ENCODE assay signal across 1 cellular context in the genomic region with DNA sequence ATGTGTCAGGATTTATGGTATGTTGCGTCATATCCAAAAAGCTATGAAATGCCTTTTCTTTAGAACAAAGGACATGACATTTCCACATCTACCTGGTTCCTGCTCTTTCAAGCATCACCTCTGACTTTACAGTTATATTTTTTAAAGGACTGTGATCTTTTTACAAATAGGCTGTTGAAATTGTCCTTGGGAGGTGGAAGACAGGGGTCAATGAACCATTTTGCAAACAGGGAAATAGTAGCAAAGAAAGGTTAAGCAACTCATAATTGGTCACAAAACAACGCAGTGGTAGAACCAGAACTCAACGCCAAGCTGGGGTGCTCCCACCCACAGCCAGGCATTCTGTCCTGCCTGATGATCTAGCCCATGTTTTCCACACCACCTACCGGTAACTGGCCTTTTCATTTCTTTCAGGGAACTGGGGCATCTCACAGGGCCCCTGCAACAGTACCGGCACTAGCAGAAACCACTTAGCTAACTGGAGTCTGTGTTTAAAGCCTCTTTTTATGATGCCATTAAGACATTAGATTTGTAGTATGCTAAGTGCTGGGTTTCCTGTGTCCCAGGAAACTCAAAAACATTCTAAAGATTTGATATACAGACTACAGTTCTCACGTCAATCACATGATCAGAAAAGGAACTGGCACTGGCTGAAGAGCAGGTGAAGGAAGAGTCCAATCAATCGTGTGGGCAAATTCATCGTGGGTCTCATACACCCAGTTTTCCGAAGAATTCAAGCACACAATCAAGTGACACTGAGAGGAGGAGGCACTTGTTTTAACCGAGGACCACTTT.
TF ChIP-seq lines count a peak whose summit lies in the region.

No MANE protein-coding gene starts in this region.

TF ChIP-seq in HepG2, 621 proteins besides CTCF, POLR2A, EP300 and RAD21 (continued from another document and continues in another):
- TF ChIP-seq, protein P1, sequence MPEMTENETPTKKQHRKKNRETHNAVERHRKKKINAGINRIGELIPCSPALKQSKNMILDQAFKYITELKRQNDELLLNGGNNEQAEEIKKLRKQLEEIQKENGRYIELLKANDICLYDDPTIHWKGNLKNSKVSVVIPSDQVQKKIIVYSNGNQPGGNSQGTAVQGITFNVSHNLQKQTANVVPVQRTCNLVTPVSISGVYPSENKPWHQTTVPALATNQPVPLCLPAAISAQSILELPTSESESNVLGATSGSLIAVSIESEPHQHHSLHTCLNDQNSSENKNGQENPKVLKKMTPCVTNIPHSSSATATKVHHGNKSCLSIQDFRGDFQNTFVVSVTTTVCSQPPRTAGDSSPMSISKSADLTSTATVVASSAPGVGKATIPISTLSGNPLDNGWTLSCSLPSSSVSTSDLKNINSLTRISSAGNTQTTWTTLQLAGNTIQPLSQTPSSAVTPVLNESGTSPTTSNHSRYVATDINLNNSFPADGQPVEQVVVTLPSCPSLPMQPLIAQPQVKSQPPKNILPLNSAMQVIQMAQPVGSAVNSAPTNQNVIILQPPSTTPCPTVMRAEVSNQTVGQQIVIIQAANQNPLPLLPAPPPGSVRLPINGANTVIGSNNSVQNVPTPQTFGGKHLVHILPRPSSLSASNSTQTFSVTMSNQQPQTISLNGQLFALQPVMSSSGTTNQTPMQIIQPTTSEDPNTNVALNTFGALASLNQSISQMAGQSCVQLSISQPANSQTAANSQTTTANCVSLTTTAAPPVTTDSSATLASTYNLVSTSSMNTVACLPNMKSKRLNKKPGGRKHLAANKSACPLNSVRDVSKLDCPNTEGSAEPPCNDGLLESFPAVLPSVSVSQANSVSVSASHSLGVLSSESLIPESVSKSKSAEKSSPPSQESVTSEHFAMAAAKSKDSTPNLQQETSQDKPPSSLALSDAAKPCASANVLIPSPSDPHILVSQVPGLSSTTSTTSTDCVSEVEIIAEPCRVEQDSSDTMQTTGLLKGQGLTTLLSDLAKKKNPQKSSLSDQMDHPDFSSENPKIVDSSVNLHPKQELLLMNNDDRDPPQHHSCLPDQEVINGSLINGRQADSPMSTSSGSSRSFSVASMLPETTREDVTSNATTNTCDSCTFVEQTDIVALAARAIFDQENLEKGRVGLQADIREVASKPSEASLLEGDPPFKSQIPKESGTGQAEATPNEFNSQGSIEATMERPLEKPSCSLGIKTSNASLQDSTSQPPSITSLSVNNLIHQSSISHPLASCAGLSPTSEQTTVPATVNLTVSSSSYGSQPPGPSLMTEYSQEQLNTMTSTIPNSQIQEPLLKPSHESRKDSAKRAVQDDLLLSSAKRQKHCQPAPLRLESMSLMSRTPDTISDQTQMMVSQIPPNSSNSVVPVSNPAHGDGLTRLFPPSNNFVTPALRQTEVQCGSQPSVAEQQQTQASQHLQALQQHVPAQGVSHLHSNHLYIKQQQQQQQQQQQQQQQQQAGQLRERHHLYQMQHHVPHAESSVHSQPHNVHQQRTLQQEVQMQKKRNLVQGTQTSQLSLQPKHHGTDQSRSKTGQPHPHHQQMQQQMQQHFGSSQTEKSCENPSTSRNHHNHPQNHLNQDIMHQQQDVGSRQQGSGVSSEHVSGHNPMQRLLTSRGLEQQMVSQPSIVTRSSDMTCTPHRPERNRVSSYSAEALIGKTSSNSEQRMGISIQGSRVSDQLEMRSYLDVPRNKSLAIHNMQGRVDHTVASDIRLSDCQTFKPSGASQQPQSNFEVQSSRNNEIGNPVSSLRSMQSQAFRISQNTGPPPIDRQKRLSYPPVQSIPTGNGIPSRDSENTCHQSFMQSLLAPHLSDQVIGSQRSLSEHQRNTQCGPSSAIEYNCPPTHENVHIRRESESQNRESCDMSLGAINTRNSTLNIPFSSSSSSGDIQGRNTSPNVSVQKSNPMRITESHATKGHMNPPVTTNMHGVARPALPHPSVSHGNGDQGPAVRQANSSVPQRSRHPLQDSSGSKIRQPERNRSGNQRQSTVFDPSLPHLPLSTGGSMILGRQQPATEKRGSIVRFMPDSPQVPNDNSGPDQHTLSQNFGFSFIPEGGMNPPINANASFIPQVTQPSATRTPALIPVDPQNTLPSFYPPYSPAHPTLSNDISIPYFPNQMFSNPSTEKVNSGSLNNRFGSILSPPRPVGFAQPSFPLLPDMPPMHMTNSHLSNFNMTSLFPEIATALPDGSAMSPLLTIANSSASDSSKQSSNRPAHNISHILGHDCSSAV (CRISPR knock-in tag; IDR thresholded peaks at IDR 0.05; ENCODE audit: borderline replicate concordance), result 0 out of 2 replicates have a peak, but pooled peaks have one; percentile 46
- TF ChIP-seq ZNF329 (CRISPR knock-in tag; IDR thresholded peaks at IDR 0.05; ENCODE audit: low read depth) (no peak), ZNF260 (CRISPR knock-in tag; IDR thresholded peaks at IDR 0.05; ENCODE audit: borderline replicate concordance, low read depth) (no peak), SUZ12 (IDR thresholded peaks at IDR 0.05; ENCODE audit: low read depth, low read length) (no peak), KMT2A (CRISPR knock-in tag; IDR thresholded peaks at IDR 0.05) (peak; percentile 92), IRF2 (CRISPR knock-in tag; IDR thresholded peaks at IDR 0.05) (peak; percentile 94), EHMT2 (IDR thresholded peaks at IDR 0.05; ENCODE audit: borderline replicate concordance, low read depth, low read length) (peak; percentile 89; the same call in 1 of the 2 replicates), RNF2 (conservative IDR thresholded peaks at IDR 0.05; ENCODE audit: low read depth) (no peak), ONECUT2 (CRISPR knock-in tag; IDR thresholded peaks at IDR 0.05) (peak; percentile 69), HNRNPH1 (optimal IDR thresholded peaks at IDR 0.05; ENCODE audit: low read depth, low read length) (no peak), REXO4 (CRISPR knock-in tag; IDR thresholded peaks at IDR 0.05; ENCODE audit: borderline replicate concordance) (no peak; the same call in 1 of the 2 replicates), MLLT10 (CRISPR knock-in tag; IDR thresholded peaks at IDR 0.05) (peak; percentile 13; the same call in 1 of the 2 replicates), HNRNPL (IDR thresholded peaks at IDR 0.05; ENCODE audit: low read depth, low read length) (no peak), ZNF839 (CRISPR knock-in tag; IDR thresholded peaks at IDR 0.05; ENCODE audit: borderline replicate concordance) (no peak), TP53 (CRISPR knock-in tag; conservative IDR thresholded peaks at IDR 0.05) (no peak; the same call in 1 of the 2 replicates), IKZF4 (CRISPR knock-in tag; IDR thresholded peaks at IDR 0.05; ENCODE audit: borderline replicate concordance, low read depth, not compliant biosample characterization) (no peak), PHF21A (CRISPR knock-in tag; IDR thresholded peaks at IDR 0.05) (peak; percentile 99), ELF1 (CRISPR knock-in tag; IDR thresholded peaks at IDR 0.05) (peak; percentile 80), ZFP1 (CRISPR knock-in tag; IDR thresholded peaks at IDR 0.05) (peak; percentile 97), MED13 (CRISPR knock-in tag; IDR thresholded peaks at IDR 0.05) (peak; percentile 98), IKZF1 (IDR thresholded peaks at IDR 0.05) (no peak)
- TF ChIP-seq, protein P2, sequence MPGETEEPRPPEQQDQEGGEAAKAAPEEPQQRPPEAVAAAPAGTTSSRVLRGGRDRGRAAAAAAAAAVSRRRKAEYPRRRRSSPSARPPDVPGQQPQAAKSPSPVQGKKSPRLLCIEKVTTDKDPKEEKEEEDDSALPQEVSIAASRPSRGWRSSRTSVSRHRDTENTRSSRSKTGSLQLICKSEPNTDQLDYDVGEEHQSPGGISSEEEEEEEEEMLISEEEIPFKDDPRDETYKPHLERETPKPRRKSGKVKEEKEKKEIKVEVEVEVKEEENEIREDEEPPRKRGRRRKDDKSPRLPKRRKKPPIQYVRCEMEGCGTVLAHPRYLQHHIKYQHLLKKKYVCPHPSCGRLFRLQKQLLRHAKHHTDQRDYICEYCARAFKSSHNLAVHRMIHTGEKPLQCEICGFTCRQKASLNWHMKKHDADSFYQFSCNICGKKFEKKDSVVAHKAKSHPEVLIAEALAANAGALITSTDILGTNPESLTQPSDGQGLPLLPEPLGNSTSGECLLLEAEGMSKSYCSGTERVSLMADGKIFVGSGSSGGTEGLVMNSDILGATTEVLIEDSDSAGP (CRISPR knock-in tag; IDR thresholded peaks at IDR 0.05; ENCODE audit: borderline replicate concordance), result peak; percentile 75
- TF ChIP-seq, protein P3, sequence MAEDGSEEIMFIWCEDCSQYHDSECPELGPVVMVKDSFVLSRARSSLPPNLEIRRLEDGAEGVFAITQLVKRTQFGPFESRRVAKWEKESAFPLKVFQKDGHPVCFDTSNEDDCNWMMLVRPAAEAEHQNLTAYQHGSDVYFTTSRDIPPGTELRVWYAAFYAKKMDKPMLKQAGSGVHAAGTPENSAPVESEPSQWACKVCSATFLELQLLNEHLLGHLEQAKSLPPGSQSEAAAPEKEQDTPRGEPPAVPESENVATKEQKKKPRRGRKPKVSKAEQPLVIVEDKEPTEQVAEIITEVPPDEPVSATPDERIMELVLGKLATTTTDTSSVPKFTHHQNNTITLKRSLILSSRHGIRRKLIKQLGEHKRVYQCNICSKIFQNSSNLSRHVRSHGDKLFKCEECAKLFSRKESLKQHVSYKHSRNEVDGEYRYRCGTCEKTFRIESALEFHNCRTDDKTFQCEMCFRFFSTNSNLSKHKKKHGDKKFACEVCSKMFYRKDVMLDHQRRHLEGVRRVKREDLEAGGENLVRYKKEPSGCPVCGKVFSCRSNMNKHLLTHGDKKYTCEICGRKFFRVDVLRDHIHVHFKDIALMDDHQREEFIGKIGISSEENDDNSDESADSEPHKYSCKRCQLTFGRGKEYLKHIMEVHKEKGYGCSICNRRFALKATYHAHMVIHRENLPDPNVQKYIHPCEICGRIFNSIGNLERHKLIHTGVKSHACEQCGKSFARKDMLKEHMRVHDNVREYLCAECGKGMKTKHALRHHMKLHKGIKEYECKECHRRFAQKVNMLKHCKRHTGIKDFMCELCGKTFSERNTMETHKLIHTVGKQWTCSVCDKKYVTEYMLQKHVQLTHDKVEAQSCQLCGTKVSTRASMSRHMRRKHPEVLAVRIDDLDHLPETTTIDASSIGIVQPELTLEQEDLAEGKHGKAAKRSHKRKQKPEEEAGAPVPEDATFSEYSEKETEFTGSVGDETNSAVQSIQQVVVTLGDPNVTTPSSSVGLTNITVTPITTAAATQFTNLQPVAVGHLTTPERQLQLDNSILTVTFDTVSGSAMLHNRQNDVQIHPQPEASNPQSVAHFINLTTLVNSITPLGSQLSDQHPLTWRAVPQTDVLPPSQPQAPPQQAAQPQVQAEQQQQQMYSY (CRISPR knock-in tag; IDR thresholded peaks at IDR 0.05), result peak; percentile 99
- TF ChIP-seq, protein P4, sequence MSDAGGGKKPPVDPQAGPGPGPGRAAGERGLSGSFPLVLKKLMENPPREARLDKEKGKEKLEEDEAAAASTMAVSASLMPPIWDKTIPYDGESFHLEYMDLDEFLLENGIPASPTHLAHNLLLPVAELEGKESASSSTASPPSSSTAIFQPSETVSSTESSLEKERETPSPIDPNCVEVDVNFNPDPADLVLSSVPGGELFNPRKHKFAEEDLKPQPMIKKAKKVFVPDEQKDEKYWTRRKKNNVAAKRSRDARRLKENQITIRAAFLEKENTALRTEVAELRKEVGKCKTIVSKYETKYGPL (CRISPR knock-in tag; IDR thresholded peaks at IDR 0.05), result 0 out of 2 replicates have a peak, but pooled peaks have one; percentile 38
- TF ChIP-seq, protein P5, sequence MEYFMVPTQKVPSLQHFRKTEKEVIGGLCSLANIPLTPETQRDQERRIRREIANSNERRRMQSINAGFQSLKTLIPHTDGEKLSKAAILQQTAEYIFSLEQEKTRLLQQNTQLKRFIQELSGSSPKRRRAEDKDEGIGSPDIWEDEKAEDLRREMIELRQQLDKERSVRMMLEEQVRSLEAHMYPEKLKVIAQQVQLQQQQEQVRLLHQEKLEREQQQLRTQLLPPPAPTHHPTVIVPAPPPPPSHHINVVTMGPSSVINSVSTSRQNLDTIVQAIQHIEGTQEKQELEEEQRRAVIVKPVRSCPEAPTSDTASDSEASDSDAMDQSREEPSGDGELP (IDR thresholded peaks at IDR 0.05; ENCODE audit: borderline replicate concordance, low read depth), result no peak; the same call in 1 of the 2 replicates
- TF ChIP-seq, protein P6, sequence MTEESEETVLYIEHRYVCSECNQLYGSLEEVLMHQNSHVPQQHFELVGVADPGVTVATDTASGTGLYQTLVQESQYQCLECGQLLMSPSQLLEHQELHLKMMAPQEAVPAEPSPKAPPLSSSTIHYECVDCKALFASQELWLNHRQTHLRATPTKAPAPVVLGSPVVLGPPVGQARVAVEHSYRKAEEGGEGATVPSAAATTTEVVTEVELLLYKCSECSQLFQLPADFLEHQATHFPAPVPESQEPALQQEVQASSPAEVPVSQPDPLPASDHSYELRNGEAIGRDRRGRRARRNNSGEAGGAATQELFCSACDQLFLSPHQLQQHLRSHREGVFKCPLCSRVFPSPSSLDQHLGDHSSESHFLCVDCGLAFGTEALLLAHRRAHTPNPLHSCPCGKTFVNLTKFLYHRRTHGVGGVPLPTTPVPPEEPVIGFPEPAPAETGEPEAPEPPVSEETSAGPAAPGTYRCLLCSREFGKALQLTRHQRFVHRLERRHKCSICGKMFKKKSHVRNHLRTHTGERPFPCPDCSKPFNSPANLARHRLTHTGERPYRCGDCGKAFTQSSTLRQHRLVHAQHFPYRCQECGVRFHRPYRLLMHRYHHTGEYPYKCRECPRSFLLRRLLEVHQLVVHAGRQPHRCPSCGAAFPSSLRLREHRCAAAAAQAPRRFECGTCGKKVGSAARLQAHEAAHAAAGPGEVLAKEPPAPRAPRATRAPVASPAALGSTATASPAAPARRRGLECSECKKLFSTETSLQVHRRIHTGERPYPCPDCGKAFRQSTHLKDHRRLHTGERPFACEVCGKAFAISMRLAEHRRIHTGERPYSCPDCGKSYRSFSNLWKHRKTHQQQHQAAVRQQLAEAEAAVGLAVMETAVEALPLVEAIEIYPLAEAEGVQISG (CRISPR knock-in tag; IDR thresholded peaks at IDR 0.05), result peak; percentile 87
- TF ChIP-seq, protein P7, sequence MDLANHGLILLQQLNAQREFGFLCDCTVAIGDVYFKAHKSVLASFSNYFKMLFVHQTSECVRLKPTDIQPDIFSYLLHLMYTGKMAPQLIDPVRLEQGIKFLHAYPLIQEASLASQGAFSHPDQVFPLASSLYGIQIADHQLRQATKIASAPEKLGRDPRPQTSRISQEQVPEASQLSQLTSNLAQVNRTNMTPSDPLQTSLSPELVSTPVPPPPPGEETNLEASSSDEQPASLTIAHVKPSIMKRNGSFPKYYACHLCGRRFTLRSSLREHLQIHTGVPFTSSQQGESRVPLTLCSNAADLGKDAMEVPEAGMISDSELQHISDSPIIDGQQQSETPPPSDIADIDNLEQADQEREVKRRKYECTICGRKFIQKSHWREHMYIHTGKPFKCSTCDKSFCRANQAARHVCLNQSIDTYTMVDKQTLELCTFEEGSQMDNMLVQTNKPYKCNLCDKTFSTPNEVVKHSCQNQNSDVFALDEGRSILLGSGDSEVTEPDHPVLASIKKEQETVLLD (CRISPR knock-in tag; IDR thresholded peaks at IDR 0.05; ENCODE audit: low read depth), result no peak
- TF ChIP-seq, protein P8, sequence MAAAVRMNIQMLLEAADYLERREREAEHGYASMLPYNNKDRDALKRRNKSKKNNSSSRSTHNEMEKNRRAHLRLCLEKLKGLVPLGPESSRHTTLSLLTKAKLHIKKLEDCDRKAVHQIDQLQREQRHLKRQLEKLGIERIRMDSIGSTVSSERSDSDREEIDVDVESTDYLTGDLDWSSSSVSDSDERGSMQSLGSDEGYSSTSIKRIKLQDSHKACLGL (CRISPR knock-in tag; IDR thresholded peaks at IDR 0.05), result no peak
